Comparison of ENCODE assay signal across 25 cellular contexts in the genomic region with DNA sequence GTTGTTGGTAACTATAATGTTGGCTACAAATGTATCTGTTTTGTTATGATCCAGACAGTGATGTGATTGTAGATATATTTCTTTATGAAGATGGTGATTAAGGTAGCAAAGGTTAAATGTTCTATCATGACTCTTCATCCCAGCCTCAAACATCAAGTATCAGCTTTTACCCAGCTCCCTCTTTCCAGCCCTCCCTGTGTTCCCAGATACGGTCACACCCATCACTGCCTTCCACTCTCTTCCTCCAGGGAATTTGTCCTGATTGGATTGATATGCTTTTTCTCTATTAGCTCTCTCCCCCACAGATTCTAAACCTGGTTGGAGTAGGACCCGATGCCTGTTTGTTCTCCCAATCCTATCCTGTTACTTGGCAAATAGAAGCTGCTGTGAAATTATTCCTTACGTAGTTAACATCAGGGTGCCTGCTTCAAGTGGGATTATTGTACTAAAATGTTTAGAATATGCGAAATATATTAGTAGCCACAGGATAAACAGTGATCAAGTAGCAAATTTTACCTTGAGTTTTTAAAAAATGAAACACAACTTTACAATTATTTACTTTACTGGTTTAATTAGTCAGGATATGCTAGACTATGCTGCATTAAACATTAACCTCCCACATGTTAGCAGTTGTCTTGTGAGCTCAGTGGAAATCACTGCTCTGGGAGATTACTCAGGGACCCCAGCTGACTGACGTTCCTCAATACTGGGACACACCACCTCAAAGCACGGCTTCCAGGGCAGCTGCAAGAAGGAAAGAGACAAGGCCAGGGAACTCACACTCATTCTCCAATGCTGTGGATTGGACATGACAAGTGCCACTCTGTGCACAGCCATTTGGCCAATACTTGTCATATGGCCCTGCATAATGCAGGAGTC.
A peak's percentile ranks its signal among the peaks of the same experiment; 100 is the strongest.
DNase-seq lines count a peak whose midpoint lies in the region; TF ChIP-seq lines count a peak whose summit lies in the region.
"Had no signal": no experiment of that assay in that cellular context is flagged by ENCODE, and none has a peak within 500 bp of the region (broad histone marks: within the 10 kb centered on the region; RNA-seq: fewer than 3 reads in every experiment).

No MANE protein-coding gene starts in this region.

- H3K27ac Mint-ChIP-seq in type B pancreatic cell: no peak overlapping the region
- H3K27ac Mint-ChIP-seq: activated T-cell treated with anti-CD3 and anti-CD28 coated beads, Interleukin-2, amount 50 U/mL, for 24 hours; effector memory CD8-positive, alpha-beta T cell; mesothelial cell of epicardium; T-helper 17 cell had no signal

- CTCF ChIA-PET in RWPE1 (lab: Yijun Ruan, JAX): interaction anchor here (0.6 to 1.3 kb wide), 2 partner anchors 290 to 473 kb away, joined by 3 to 4 read pairs; no protein-coding TSS in a partner anchor

- TF ChIP-seq CTCF in kidney epithelial cell (IDR thresholded peaks at IDR 0.05; ENCODE audit: insufficient read depth, low read length, poor library complexity, severe bottlenecking): no peak
- TF ChIP-seq CTCF in type B pancreatic cell (conservative IDR thresholded peaks at IDR 0.05): no peak
- no peak for TF ChIP-seq CTCF in ascending aorta (IDR thresholded peaks at IDR 0.05)
- no peak for TF ChIP-seq CTCF in RWPE1 (conservative IDR thresholded peaks at IDR 0.05; ENCODE audit: low read depth)

- H3K9me3 ChIP-seq in SJCRH30 (replicated peaks) (no peaks in the 10 kb centered on the region), ascending aorta (no peaks in the 10 kb centered on the region)
- H3K9me3 ChIP-seq: HAP-1, psoas muscle, spleen had no signal

- intact Hi-C loops in ascending aorta (cut with DNase I): no loop called here

- no peaks in the 10 kb centered on the region for H3K27me3 Mint-ChIP-seq in type B pancreatic cell
- H3K27me3 Mint-ChIP-seq: activated T-cell treated with anti-CD3 and anti-CD28 coated beads, Interleukin-2, amount 50 U/mL, for 24 hours; effector memory CD8-positive, alpha-beta T cell; T-helper 17 cell had no signal

- H3K27me3 ChIP-seq in SJCRH30 (no peaks in the 10 kb centered on the region), kidney epithelial cell (ENCODE audit: control insufficient read depth, insufficient read depth, low read length) (no peaks in the 10 kb centered on the region), ascending aorta (no peaks in the 10 kb centered on the region)
- H3K27me3 ChIP-seq: spleen had no signal

- H3K4me1 Mint-ChIP-seq in type B pancreatic cell (ENCODE audit: unreplicated experiment): peaks cover 9% of the 10 kb centered on the region
- H3K4me1 Mint-ChIP-seq: T-helper 17 cell had no signal

- H3K36me3 Mint-ChIP-seq in type B pancreatic cell: no peaks in the 10 kb centered on the region
- H3K36me3 Mint-ChIP-seq: CD14-positive monocyte, mesothelial cell of epicardium had no signal

- H3K9me3 Mint-ChIP-seq in type B pancreatic cell: no peaks in the 10 kb centered on the region
- H3K9me3 Mint-ChIP-seq: mesothelial cell of epicardium had no signal

- POLR2A ChIA-PET in RWPE1 (lab: Yijun Ruan, JAX; ENCODE audit: low non-redundant PET): no interaction called here

- H3K36me3 ChIP-seq in SJCRH30 (no peaks in the 10 kb centered on the region), kidney epithelial cell (ENCODE audit: control insufficient read depth, insufficient read depth, low read length) (no peaks in the 10 kb centered on the region), ascending aorta (no peaks in the 10 kb centered on the region)
- H3K36me3 ChIP-seq: HAP-1, spleen had no signal

- DNase-seq in NCI-H748 (lab: John Stamatoyannopoulos, UW; ENCODE audit: unreplicated experiment) (peak; percentile 42), NCI-H748 treated with DMSO at 0.1 percent for 48 hours (lab: John Stamatoyannopoulos, UW) (no peak), SJCRH30 (peak; percentile 35 to 41), kidney epithelial cell (ENCODE audit: low read depth) (peak; percentile 66), type B pancreatic cell (ENCODE audit: extremely low spot score, unreplicated experiment) (no peak), ascending aorta (ENCODE audit: low spot score in 2 of 2) (no peak), NCI-H524 treated with DMSO at 0.1 percent for 48 hours (lab: John Stamatoyannopoulos, UW) (no peak), RWPE1 (ENCODE audit: low spot score) (no peak)
- DNase-seq: activated CD4-positive, alpha-beta T cell treated with anti-CD3 and anti-CD28 coated beads, Interleukin-2, amount 50 U/mL, for 48 hours; activated naive CD4-positive, alpha-beta T cell treated with anti-CD3 and anti-CD28 coated beads, Interleukin-2, amount 50 U/mL, for 16 hours; activated T-cell treated with anti-CD3 and anti-CD28 coated beads, Interleukin-2, amount 50 U/mL, for 24 hours; cerebellar nuclear complex; DMS79; effector memory CD8-positive, alpha-beta T cell; hypothalamus; kidney; NCI-H1436 treated with DMSO at 0.1 percent for 48 hours; NCI-H446; psoas muscle; Right ventricle myocardium superior; spleen; T-helper 17 cell had no signal

- H3K4me1 ChIP-seq in SJCRH30 (no peaks in the 10 kb centered on the region), ascending aorta (no peaks in the 10 kb centered on the region)
- H3K4me1 ChIP-seq: HAP-1, psoas muscle, spleen had no signal

- H3K4me3 ChIP-seq in SJCRH30: no peak overlapping the region
- H3K4me3 ChIP-seq in kidney epithelial cell (ENCODE audit: low read depth, low read length): no peak overlapping the region
- H3K4me3 ChIP-seq in ascending aorta: no peak overlapping the region
- H3K4me3 ChIP-seq: HAP-1, psoas muscle, spleen had no signal

- no peak overlapping the region for H3K27ac ChIP-seq in SJCRH30
- H3K27ac ChIP-seq in ascending aorta: no peak overlapping the region
- no peak overlapping the region for H3K27ac ChIP-seq in RWPE1
- H3K27ac ChIP-seq: psoas muscle, spleen had no signal

- peak overlapping the region; percentile 18 for H3K4me3 Mint-ChIP-seq in type B pancreatic cell
- H3K4me3 Mint-ChIP-seq: activated T-cell treated with anti-CD3 and anti-CD28 coated beads, Interleukin-2, amount 50 U/mL, for 24 hours; CD14-positive monocyte; effector memory CD8-positive, alpha-beta T cell; mesothelial cell of epicardium; T-helper 17 cell had no signal

Comparison
In these comparisons a context has a peak if more than half of its experiments do, and no peak if none do; other contexts are left out.
1. DNase-seq: peak in NCI-H748 (single experiment), SJCRH30 (2 of 2) and kidney epithelial cell (single experiment); none in NCI-H748 treated with DMSO at 0.1 percent for 48 hours (single experiment), type B pancreatic cell (single experiment), ascending aorta (0 of 2), NCI-H524 treated with DMSO at 0.1 percent for 48 hours (single experiment) and RWPE1 (single experiment).